ENCODE assay signal across 1 cellular context in genomic region chr1:9894115-9894514, GRCh38.
TF ChIP-seq lines count a peak whose summit lies in the region.

No MANE protein-coding gene starts in this region.

TF ChIP-seq in HCT116, 20 proteins besides CTCF, POLR2A, EP300 and RAD21:
- TF ChIP-seq ELF1 (IDR thresholded peaks at IDR 0.05; ENCODE audit: borderline replicate concordance, low read depth) (no peak), YY1 (IDR thresholded peaks at IDR 0.05; ENCODE audit: extremely low read depth, insufficient replicate concordance, low read depth, low read length) (no peak), EGR1 (IDR thresholded peaks at IDR 0.05; ENCODE audit: low read depth) (no peak), FOSL1 (IDR thresholded peaks at IDR 0.05; ENCODE audit: low read depth) (no peak), CEBPB (IDR thresholded peaks at IDR 0.05; ENCODE audit: low read depth) (no peak), TCF7L2 (IDR thresholded peaks at IDR 0.05; ENCODE audit: borderline replicate concordance, extremely low read depth, insufficient read depth, insufficient read length) (no peak), POLR2AphosphoS5 (IDR thresholded peaks at IDR 0.05; ENCODE audit: low read depth, low read length) (no peak)
